9 cellular contexts compared by ENCODE assay signal in genomic region chr2:171347591-171348032, GRCh38.
DNase-seq lines count a peak whose midpoint lies in the region; ATAC-seq and TF ChIP-seq lines count a peak whose summit lies in the region.
"Had no signal": no experiment of that assay in that cellular context is flagged by ENCODE, and none has a peak within 500 bp of the region (broad histone marks: within the 10 kb centered on the region; RNA-seq: fewer than 3 reads in every experiment).

No MANE protein-coding gene starts in this region.

- no peaks in the 10 kb centered on the region for H3K27me3 ChIP-seq in AG04450 (ENCODE audit: control insufficient read depth, insufficient read depth, low read length)
- no peaks in the 10 kb centered on the region for H3K27me3 ChIP-seq in GM23248 (replicated peaks; ENCODE audit: insufficient read depth)

- peak overlapping the region; percentile 22; the same call in 1 of the 2 replicates for H2AFZ ChIP-seq in GM23248

- H3K4me1 Mint-ChIP-seq in WTC11, result peaks cover 30% of the 10 kb centered on the region

- CTCF ChIA-PET in AG04450 (lab: Charles Lee) (interaction anchor here (0.9 to 2.0 kb wide), 2 partner anchors 69 to 419 kb away, joined by 4 read pairs; partner anchors contain the start of gene GORASP2), WTC11 (lab: Charles Lee) (interaction anchor here (1.1 kb wide), 1 partner anchor 69 kb away, joined by 6 read pairs; no protein-coding TSS in a partner anchor), RWPE1 (lab: Yijun Ruan, JAX) (interaction anchor here (1.5 kb wide), 1 partner anchor 69 kb away, joined by 3 read pairs; no protein-coding TSS in a partner anchor)

- ATAC-seq in WTC11 (peak; percentile 18; the same call in 1 of the 2 replicates), GM21423 (IDR thresholded peaks at IDR 0.05; ENCODE audit: unreplicated experiment) (no peak), GM19455 (IDR thresholded peaks at IDR 0.05; ENCODE audit: unreplicated experiment) (no peak)

- peak overlapping the region; percentile 6 for H3K4me2 ChIP-seq in GM23248 (ENCODE audit: unreplicated experiment)

- no peaks in the 10 kb centered on the region; the same call in 1 of the 2 replicates for H3K27me3 Mint-ChIP-seq in WTC11 (ENCODE audit: low read depth)

- H3K4me3 Mint-ChIP-seq in WTC11, result no peak overlapping the region
- H3K4me3 Mint-ChIP-seq: T-helper 1 cell treated with Interleukin-12 subunit alpha and Interleukin-12 subunit beta and Interleukin-4 antibody, amounts not matched to agents 30 μg/mL and 1 μg/mL, for 36 hours had no signal

- no peak overlapping the region for H3K4me3 ChIP-seq in AG04450 (ENCODE audit: low read depth, low read length)
- H3K4me3 ChIP-seq in GM23248, result no peak overlapping the region

- peak overlapping the region; percentile 48; the same call in 1 of the 2 replicates for H3K27ac Mint-ChIP-seq in WTC11
- H3K27ac Mint-ChIP-seq: T-helper 1 cell treated with Interleukin-12 subunit alpha and Interleukin-12 subunit beta and Interleukin-4 antibody, amounts not matched to agents 30 μg/mL and 1 μg/mL, for 36 hours had no signal

- H3K36me3 Mint-ChIP-seq in WTC11, result peaks cover 10% of the 10 kb centered on the region

- H3K9ac ChIP-seq in GM23248, result 0 out of 2 replicates have a peak overlapping the region, but pooled peaks have one; percentile 6

- no peaks in the 10 kb centered on the region for H4K20me1 ChIP-seq in GM23248 (ENCODE audit: insufficient read depth)

- H3K4me1 ChIP-seq in GM23248 (ENCODE audit: insufficient read depth), result peaks cover 16% of the 10 kb centered on the region

- DNase-seq in AG04450 (ENCODE audit: low read depth, low spot score), result peak; percentile 83
- DNase-seq in GM23248, result peak; percentile 81
- no peak for DNase-seq in WTC11 (ENCODE audit: low spot score)
- DNase-seq in kidney glomerular epithelial cell (lab: John Stamatoyannopoulos, UW), result peak; percentile 30
- no peak for DNase-seq in RWPE1 (ENCODE audit: low spot score)
- DNase-seq in mesenteric fat pad (ENCODE audit: low spot score), result no peak

- POLR2A ChIA-PET in AG04450 (lab: Yijun Ruan, JAX), result interaction anchor here (0.6 kb wide), 1 partner anchor 21 kb away, joined by 3 read pairs; no protein-coding TSS in a partner anchor
- POLR2A ChIA-PET in WTC11 (lab: Charles Lee), result interaction anchor here (0.7 kb wide), 1 partner anchor 9 kb away, joined by 5 read pairs; no protein-coding TSS in a partner anchor
- POLR2A ChIA-PET in RWPE1 (lab: Yijun Ruan, JAX; ENCODE audit: low non-redundant PET), result no interaction called here

- peaks cover 21% of the 10 kb centered on the region for H3F3A ChIP-seq in GM23248 (ENCODE audit: insufficient read depth)

- 25% methylated on average over 3 of the region's 3 CpGs for whole genome bisulfite sequencing in GM23248 (ENCODE audit: low coverage in 1 of 2, low lambda C conversion rate in 2 of 2, missing lambda C conversion rate in 2 of 2), 2 experiments

- no peak for TF ChIP-seq CTCF in AG04450 (IDR thresholded peaks at IDR 0.05; ENCODE audit: low read depth, low read length)
- no peak for TF ChIP-seq CTCF in WTC11 (IDR thresholded peaks at IDR 0.05)
- TF ChIP-seq CTCF in RWPE1 (conservative IDR thresholded peaks at IDR 0.05; ENCODE audit: low read depth), result no peak

- in situ Hi-C loops in GM23248 (cut with MboI), result no loop called here

- no peaks in the 10 kb centered on the region for H3K79me2 ChIP-seq in GM23248 (ENCODE audit: insufficient read depth)

- H3K27ac ChIP-seq in AG04450 (ENCODE audit: low read depth, low read length), result peak overlapping the region; percentile 71
- peak overlapping the region; percentile 35 for H3K27ac ChIP-seq in GM23248
- no peak overlapping the region for H3K27ac ChIP-seq in RWPE1

- peaks cover 14% of the 10 kb centered on the region for H3K9me3 Mint-ChIP-seq in WTC11

- H3K9me2 ChIP-seq in GM23248 (ENCODE audit: insufficient read depth), result no peaks in the 10 kb centered on the region

- no peaks in the 10 kb centered on the region for H3K9me3 ChIP-seq in AG04450 (ENCODE audit: control insufficient read depth, insufficient read depth, low read length)
- no peaks in the 10 kb centered on the region for H3K9me3 ChIP-seq in GM23248 (ENCODE audit: low read depth)

- H3K36me3 ChIP-seq in GM23248 (ENCODE audit: low read depth), result no peaks in the 10 kb centered on the region

TF ChIP-seq in WTC11, 78 proteins besides CTCF, POLR2A, EP300 and RAD21:
- no peak for TF ChIP-seq STAT6 (CRISPR knock-in tag; conservative IDR thresholded peaks at IDR 0.05; ENCODE audit: low read depth)
- TF ChIP-seq CREM (CRISPR knock-in tag; IDR thresholded peaks at IDR 0.05), result no peak
- TF ChIP-seq PRDM15 (CRISPR knock-in tag; IDR thresholded peaks at IDR 0.05), result no peak
- TF ChIP-seq ZNF425 (CRISPR knock-in tag; conservative IDR thresholded peaks at IDR 0.05), result no peak
- no peak for TF ChIP-seq ZNF396 (CRISPR knock-in tag; IDR thresholded peaks at IDR 0.05; ENCODE audit: borderline replicate concordance)
- no peak for TF ChIP-seq ATF1 (CRISPR knock-in tag; IDR thresholded peaks at IDR 0.05)
- no peak for TF ChIP-seq ZNF121 (CRISPR knock-in tag; IDR thresholded peaks at IDR 0.05)
- no peak for TF ChIP-seq SMAD4 (CRISPR knock-in tag; IDR thresholded peaks at IDR 0.05)
- no peak for TF ChIP-seq USF1 (CRISPR knock-in tag; IDR thresholded peaks at IDR 0.05)
- TF ChIP-seq JUN (CRISPR knock-in tag; IDR thresholded peaks at IDR 0.05), result no peak
- TF ChIP-seq FOXK1 (CRISPR knock-in tag; IDR thresholded peaks at IDR 0.05), result no peak

Comparison
In these comparisons a context has a peak if more than half of its experiments do, and no peak if none do; other contexts are left out.
1. DNase-seq: peak in AG04450 (single experiment), GM23248 (single experiment) and kidney glomerular epithelial cell (single experiment); none in WTC11 (single experiment), RWPE1 (single experiment) and mesenteric fat pad (single experiment).